17 cellular contexts compared by ENCODE assay signal in the genomic region with DNA sequence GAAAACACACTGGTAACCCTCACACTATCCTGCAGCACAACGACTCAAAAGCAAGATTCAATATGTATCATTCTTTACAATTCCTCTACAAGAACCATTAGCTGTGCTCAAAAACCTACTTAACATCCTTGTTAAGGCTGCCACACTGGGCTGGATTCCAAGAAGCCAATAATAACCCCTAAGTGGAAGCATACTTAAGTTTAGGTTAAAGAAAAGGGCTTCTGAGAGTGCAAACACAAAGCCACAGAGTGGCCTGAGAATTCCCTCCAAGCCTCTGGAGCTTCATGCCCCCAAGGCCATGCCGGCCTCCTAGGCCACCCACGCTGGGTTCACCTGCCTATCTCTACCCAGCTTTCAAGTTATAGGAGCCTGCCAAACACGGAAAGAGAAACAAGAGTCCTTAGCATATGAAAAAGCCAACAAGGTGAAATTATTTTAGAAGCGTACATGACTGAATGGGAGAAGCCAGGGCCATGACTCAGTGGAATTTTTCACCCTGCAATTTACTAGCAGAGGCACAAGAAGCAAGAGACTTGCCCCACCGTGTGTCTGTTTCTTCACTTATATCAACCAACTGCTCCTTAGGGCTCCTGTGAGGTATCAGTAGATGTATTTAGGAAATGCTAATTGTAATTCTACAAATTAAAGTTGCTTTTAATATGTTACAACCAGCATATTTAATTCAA.
DNase-seq lines count a peak whose midpoint lies in the region; ATAC-seq and TF ChIP-seq lines count a peak whose summit lies in the region.
"Had no signal": no experiment of that assay in that cellular context is flagged by ENCODE, and none has a peak within 500 bp of the region (broad histone marks: within the 10 kb centered on the region; RNA-seq: fewer than 3 reads in every experiment).

No MANE protein-coding gene starts in this region.

- no TSS peak for BruUV-seq in Caco-2 (replicated peaks; lab: Mats Ljungman, UMichigan)

- H3K36me3 Mint-ChIP-seq in Caco-2 (ENCODE audit: insufficient read depth, unreplicated experiment): no peaks in the 10 kb centered on the region
- H3K36me3 Mint-ChIP-seq in activated CD4-positive, alpha-beta memory T cell treated with anti-CD3 and anti-CD28 coated beads, Interleukin-2, amount 10 ng/mL, durations not matched to agents 7 days and 5 days (ENCODE audit: low read depth): no peaks in the 10 kb centered on the region
- H3K36me3 Mint-ChIP-seq: activated naive CD4-positive, alpha-beta T cell treated with anti-CD3 and anti-CD28 coated beads, Interleukin-2, amount 50 U/mL, for 72 hours had no signal

- intact Hi-C loops in dorsolateral prefrontal cortex (cut with DNase I): no loop called here
- intact Hi-C loops in Caco-2 (cut with micrococcal nuclease; ENCODE audit: unreplicated experiment): no loop called here

- POLR2A ChIA-PET in Caco-2 (lab: Charles Lee): no interaction called here
- POLR2A ChIA-PET in activated CD4-positive, alpha-beta memory T cell treated with anti-CD3 and anti-CD28 coated beads, Interleukin-2, amount 10 ng/mL, durations not matched to agents 7 days and 5 days (lab: Charles Lee): no interaction called here

- H3K4me3 ChIP-seq in dorsolateral prefrontal cortex: no peak overlapping the region
- H3K4me3 ChIP-seq in skeletal muscle tissue (ENCODE audit: low read length in 3 of 3): no peak overlapping the region
- no peak overlapping the region for H3K4me3 ChIP-seq in Caco-2 (ENCODE audit: low read depth, low read length)
- H3K4me3 ChIP-seq: GM12878, spleen, tibial artery had no signal

- no peaks in the 10 kb centered on the region for H3K4me1 Mint-ChIP-seq in Caco-2 (ENCODE audit: low read depth, unreplicated experiment)
- no peaks in the 10 kb centered on the region for H3K4me1 Mint-ChIP-seq in activated CD4-positive, alpha-beta memory T cell treated with anti-CD3 and anti-CD28 coated beads, Interleukin-2, amount 10 ng/mL, durations not matched to agents 7 days and 5 days

- no peak overlapping the region for H3K27ac Mint-ChIP-seq in Caco-2 (ENCODE audit: unreplicated experiment)
- H3K27ac Mint-ChIP-seq in activated CD4-positive, alpha-beta memory T cell treated with anti-CD3 and anti-CD28 coated beads, Interleukin-2, amount 10 ng/mL, durations not matched to agents 7 days and 5 days: no peak overlapping the region
- H3K27ac Mint-ChIP-seq: activated naive CD4-positive, alpha-beta T cell treated with anti-CD3 and anti-CD28 coated beads, Interleukin-2, amount 50 U/mL, for 72 hours; nephron had no signal

- H3K27me3 Mint-ChIP-seq in Caco-2 (ENCODE audit: insufficient read depth, unreplicated experiment): peaks cover 21% of the 10 kb centered on the region
- no peaks in the 10 kb centered on the region for H3K27me3 Mint-ChIP-seq in activated CD4-positive, alpha-beta memory T cell treated with anti-CD3 and anti-CD28 coated beads, Interleukin-2, amount 10 ng/mL, durations not matched to agents 7 days and 5 days

- H3K4me1 ChIP-seq in skeletal muscle tissue (ENCODE audit: control insufficient read depth in 3 of 3, insufficient read depth in 3 of 3, low read length in 3 of 3) (peaks cover 7 to 35% (median 11%) of the 10 kb centered on the region in 3 donors), Caco-2 (no peaks in the 10 kb centered on the region)
- H3K4me1 ChIP-seq: spleen had no signal

- no peaks in the 10 kb centered on the region for H3K27me3 ChIP-seq in dorsolateral prefrontal cortex
- no peaks in the 10 kb centered on the region for H3K27me3 ChIP-seq in skeletal muscle tissue (ENCODE audit: control insufficient read depth in 3 of 3, insufficient read depth in 3 of 3, low read length in 3 of 3)
- no peaks in the 10 kb centered on the region for H3K27me3 ChIP-seq in Caco-2 (replicated peaks; ENCODE audit: control insufficient read depth, insufficient read depth, low read length)
- H3K27me3 ChIP-seq: tibial artery had no signal

- no peaks in the 10 kb centered on the region for H3K9me3 ChIP-seq in skeletal muscle tissue (ENCODE audit: control insufficient read depth in 3 of 3, low read length in 3 of 3)
- no peaks in the 10 kb centered on the region for H3K9me3 ChIP-seq in Caco-2
- H3K9me3 ChIP-seq: spleen, tibial artery had no signal

- peak overlapping the region in 38 of 59 donors; percentile 1 to 71 (median 38) for H3K27ac ChIP-seq in dorsolateral prefrontal cortex
- H3K27ac ChIP-seq in skeletal muscle tissue (ENCODE audit: low read depth, low read length): peak overlapping the region; percentile 37
- H3K27ac ChIP-seq: spleen, tibial artery had no signal

- no peaks in the 10 kb centered on the region for H3K9me3 Mint-ChIP-seq in Caco-2 (ENCODE audit: unreplicated experiment)
- H3K9me3 Mint-ChIP-seq in activated CD4-positive, alpha-beta memory T cell treated with anti-CD3 and anti-CD28 coated beads, Interleukin-2, amount 10 ng/mL, durations not matched to agents 7 days and 5 days: no peaks in the 10 kb centered on the region
- H3K9me3 Mint-ChIP-seq: nephron had no signal

- H3K36me3 ChIP-seq in skeletal muscle tissue (ENCODE audit: control insufficient read depth in 3 of 3, insufficient read depth in 3 of 3, low read length in 3 of 3): no peaks in the 10 kb centered on the region
- H3K36me3 ChIP-seq in Caco-2 (ENCODE audit: control insufficient read depth, insufficient read depth, low read length): no peaks in the 10 kb centered on the region
- H3K36me3 ChIP-seq: spleen, tibial artery had no signal

- DNase-seq in NCI-H1417 (lab: John Stamatoyannopoulos, UW): peak in 2 of 3 experiments; percentile 34 to 97
- no peak for DNase-seq in NCI-H1417 treated with DMSO at 0.1 percent for 48 hours (lab: John Stamatoyannopoulos, UW)
- peak; percentile 13 for DNase-seq in NCI-H2196 treated with DMSO at 0.1 percent for 48 hours (lab: John Stamatoyannopoulos, UW; ENCODE audit: unreplicated experiment)
- no peak for DNase-seq in dorsolateral prefrontal cortex
- DNase-seq in Caco-2: no peak
- DNase-seq in activated CD4-positive, alpha-beta memory T cell treated with anti-CD3 and anti-CD28 coated beads, Interleukin-2, amount 10 ng/mL, durations not matched to agents 7 days and 5 days: no peak
- DNase-seq: foreskin melanocyte, kidney, NCI-H510A treated with DMSO at 0.1 percent for 48 hours, SIG-M5, spleen, tibial artery had no signal

- H3K4me3 Mint-ChIP-seq in Caco-2 (ENCODE audit: unreplicated experiment): no peak overlapping the region
- H3K4me3 Mint-ChIP-seq in activated CD4-positive, alpha-beta memory T cell treated with anti-CD3 and anti-CD28 coated beads, Interleukin-2, amount 10 ng/mL, durations not matched to agents 7 days and 5 days: no peak overlapping the region
- H3K4me3 Mint-ChIP-seq: nephron had no signal

- CTCF ChIA-PET in Caco-2 (lab: Charles Lee): no interaction called here
- CTCF ChIA-PET in activated CD4-positive, alpha-beta memory T cell treated with anti-CD3 and anti-CD28 coated beads, Interleukin-2, amount 10 ng/mL, durations not matched to agents 7 days and 5 days (lab: Charles Lee): no interaction called here

- H3K9ac ChIP-seq in skeletal muscle tissue (ENCODE audit: low read depth in 1 of 3, low read length in 3 of 3): no peak overlapping the region

- TF ChIP-seq CTCF in dorsolateral prefrontal cortex (IDR thresholded peaks at IDR 0.05 in 54 of 56, conservative IDR thresholded peaks at IDR 0.05 in 2 of 56; ENCODE audit: low read depth in 1 of 56, partially characterized antibody in 56 of 56) (no peak), Caco-2 (IDR thresholded peaks at IDR 0.05; ENCODE audit: insufficient read depth in 1 of 2, low read depth in 1 of 2, low read length in 1 of 2, severe bottlenecking in 1 of 2, unreplicated experiment in 1 of 2) (no peak)

- ATAC-seq in GM21515 (IDR thresholded peaks at IDR 0.05; ENCODE audit: unreplicated experiment): no peak

Comparison
In these comparisons a context has a peak if more than half of its experiments do, and no peak if none do; other contexts are left out.
1. DNase-seq: peak in NCI-H1417 (2 of 3) and NCI-H2196 treated with DMSO at 0.1 percent for 48 hours (single experiment); none in NCI-H1417 treated with DMSO at 0.1 percent for 48 hours (single experiment), dorsolateral prefrontal cortex (0 of 10), Caco-2 (0 of 2) and activated CD4-positive, alpha-beta memory T cell treated with anti-CD3 and anti-CD28 coated beads, Interleukin-2, amount 10 ng/mL, durations not matched to agents 7 days and 5 days (single experiment).